ENCODE assay signal across 25 cellular contexts in genomic region chr9:107224252-107224651, GRCh38. TPM values are rescaled to one million over a fixed set of nuclear protein-coding genes. Genes with fewer than 3 reads are reported as not detected.
DNase-seq lines count a peak whose midpoint lies in the region; ATAC-seq, FAIRE-seq and TF ChIP-seq lines count a peak whose summit lies in the region.
"Had no signal": no experiment of that assay in that cellular context is flagged by ENCODE, and none has a peak within 500 bp of the region (broad histone marks: within the 10 kb centered on the region; RNA-seq: fewer than 3 reads in every experiment).

No MANE protein-coding gene starts in this region.

- no peaks in the 10 kb centered on the region for H3K9me3 Mint-ChIP-seq in activated CD8-positive, alpha-beta memory T cell treated with anti-CD3 and anti-CD28 coated beads, Interleukin-2, amount 10 ng/mL, durations not matched to agents 7 days and 5 days (ENCODE audit: low read depth)
- H3K9me3 Mint-ChIP-seq: CD8-positive, alpha-beta T cell had no signal

- no peaks in the 10 kb centered on the region for H3K9me2 ChIP-seq in SK-N-SH

- no peak for ATAC-seq in SK-N-SH treated with all-trans-retinoic acid at 6 μM for 48 hours
- ATAC-seq in activated CD8-positive, alpha-beta memory T cell treated with anti-CD3 and anti-CD28 coated beads, Interleukin-2, amount 10 ng/mL, durations not matched to agents 7 days and 5 days: no peak
- ATAC-seq: CD8-positive, alpha-beta T cell; Right ventricle myocardium inferior had no signal

- POLR2A ChIA-PET in SK-N-SH (lab: Yijun Ruan, JAX): no interaction called here

- no peaks in the 10 kb centered on the region for H3K36me3 ChIP-seq in SK-N-SH (replicated peaks in 1 of 2; ENCODE audit: control insufficient read depth in 1 of 2, insufficient read depth in 2 of 2, low read length in 1 of 2)
- H3K36me3 ChIP-seq: BLaER1 treated with 17β-estradiol and CSF1 and Interleukin-3, amounts not matched to agents 10 nM and 100 nM; SJCRH30 had no signal

- H3K9me3 ChIP-seq in SK-N-SH: no peaks in the 10 kb centered on the region
- H3K9me3 ChIP-seq: BLaER1 treated with 17β-estradiol and CSF1 and Interleukin-3, amounts not matched to agents 10 nM and 100 nM; Caco-2; SJCRH30 had no signal

- TF ChIP-seq RAD21 in SK-N-SH (IDR thresholded peaks at IDR 0.05; ENCODE audit: low read length): no peak

- no peak overlapping the region for H3K27ac Mint-ChIP-seq in activated CD8-positive, alpha-beta memory T cell treated with anti-CD3 and anti-CD28 coated beads, Interleukin-2, amount 10 ng/mL, durations not matched to agents 7 days and 5 days
- H3K27ac Mint-ChIP-seq: CD8-positive, alpha-beta T cell had no signal

- H3K36me3 Mint-ChIP-seq in activated CD8-positive, alpha-beta memory T cell treated with anti-CD3 and anti-CD28 coated beads, Interleukin-2, amount 10 ng/mL, durations not matched to agents 7 days and 5 days: no peaks in the 10 kb centered on the region
- H3K36me3 Mint-ChIP-seq: CD8-positive, alpha-beta T cell had no signal

- H3K27ac ChIP-seq in SK-N-SH (ENCODE audit: low read depth in 2 of 2, low read length in 1 of 2) (no peak overlapping the region), VCaP (peak overlapping the region; percentile 40)
- H3K27ac ChIP-seq: BLaER1 treated with 17β-estradiol and CSF1 and Interleukin-3, amounts not matched to agents 10 nM and 100 nM; PC-9; SJCRH30 had no signal

- no peaks in the 10 kb centered on the region for H3K4me1 Mint-ChIP-seq in activated CD8-positive, alpha-beta memory T cell treated with anti-CD3 and anti-CD28 coated beads, Interleukin-2, amount 10 ng/mL, durations not matched to agents 7 days and 5 days

- peaks cover 37% of the 10 kb centered on the region for H3K27me3 Mint-ChIP-seq in activated CD8-positive, alpha-beta memory T cell treated with anti-CD3 and anti-CD28 coated beads, Interleukin-2, amount 10 ng/mL, durations not matched to agents 7 days and 5 days

- no peaks in the 10 kb centered on the region; the same call in 1 of the 2 replicates for H3K27me3 ChIP-seq in SK-N-SH (ENCODE audit: insufficient read depth)
- H3K27me3 ChIP-seq: BLaER1 treated with 17β-estradiol and CSF1 and Interleukin-3, amounts not matched to agents 10 nM and 100 nM; SJCRH30 had no signal

- H3K4me1 ChIP-seq in SK-N-SH (ENCODE audit: control insufficient read depth in 1 of 2, insufficient read depth in 2 of 2, low read depth in 1 of 2, low read length in 1 of 2): peaks cover 0 to 5% of the 10 kb centered on the region in 2 experiments; a peak in 2 of 4 replicates

- TF ChIP-seq EP300 in SK-N-SH (IDR thresholded peaks at IDR 0.05; ENCODE audit: borderline replicate concordance in 1 of 2, low read depth in 1 of 2, low read length in 1 of 2): no peak

- CTCF ChIA-PET in SK-N-SH (lab: Yijun Ruan, JAX): no interaction called here
- CTCF ChIA-PET in activated CD8-positive, alpha-beta memory T cell treated with anti-CD3 and anti-CD28 coated beads, Interleukin-2, amount 10 ng/mL, durations not matched to agents 7 days and 5 days (lab: Charles Lee): no interaction called here

- no peaks in the 10 kb centered on the region for H3F3A ChIP-seq in SK-N-SH (replicated peaks; ENCODE audit: insufficient read depth)

- no peaks in the 10 kb centered on the region for H3K79me2 ChIP-seq in SK-N-SH (ENCODE audit: insufficient read depth)

- no peak overlapping the region for H3K4me3 Mint-ChIP-seq in activated CD8-positive, alpha-beta memory T cell treated with anti-CD3 and anti-CD28 coated beads, Interleukin-2, amount 10 ng/mL, durations not matched to agents 7 days and 5 days
- H3K4me3 Mint-ChIP-seq: CD8-positive, alpha-beta T cell had no signal

- H3K9ac ChIP-seq in SK-N-SH: no peak overlapping the region
- H3K9ac ChIP-seq: BLaER1 treated with 17β-estradiol and CSF1 and Interleukin-3, amounts not matched to agents 10 nM and 100 nM had no signal

- H4K20me1 ChIP-seq in SK-N-SH (ENCODE audit: insufficient read depth): no peaks in the 10 kb centered on the region
- H4K20me1 ChIP-seq: BLaER1 treated with 17β-estradiol and CSF1 and Interleukin-3, amounts not matched to agents 10 nM and 100 nM had no signal

- peak; percentile 17 for DNase-seq in SK-N-SH
- peak; percentile 48 for DNase-seq in NCI-H748 (lab: John Stamatoyannopoulos, UW; ENCODE audit: unreplicated experiment)
- no peak for DNase-seq in GM12891 (ENCODE audit: insufficient read length, low spot score)
- no peak for DNase-seq in cerebellar nuclear complex (lab: John Stamatoyannopoulos, UW)
- DNase-seq in activated CD8-positive, alpha-beta memory T cell treated with anti-CD3 and anti-CD28 coated beads, Interleukin-2, amount 10 ng/mL, durations not matched to agents 7 days and 5 days: no peak
- DNase-seq: Caco-2; CD8-positive, alpha-beta T cell; DMS79 treated with DMSO at 0.1 percent for 48 hours; IMR-90; KG1; NCI-H1048; NCI-H1417 treated with DMSO at 0.1 percent for 48 hours; NCI-H187 treated with DMSO at 0.1 percent for 48 hours; NCI-H446 treated with DMSO at 0.1 percent for 48 hours; NCI-H526; NK-92 treated with Interleukin-12 subunit alpha and Interleukin-12 subunit beta, amount 100 ng/mL, for 24 hours; PC-9; SJCRH30; T-helper 1 cell had no signal

- TF ChIP-seq POLR2A in GM12891 (IDR thresholded peaks at IDR 0.05; ENCODE audit: low read depth, low read length): no peak

- H2AFZ ChIP-seq in SK-N-SH (ENCODE audit: low read depth): 0 out of 2 replicates have a peak overlapping the region, but pooled peaks have one; percentile 50
- H2AFZ ChIP-seq: PC-9 had no signal

- H3K4me2 ChIP-seq in SK-N-SH: no peak overlapping the region
- H3K4me2 ChIP-seq: BLaER1 treated with 17β-estradiol and CSF1 and Interleukin-3, amounts not matched to agents 10 nM and 100 nM; PC-9 had no signal

- no peak overlapping the region for H3K4me3 ChIP-seq in SK-N-SH (ENCODE audit: low read depth in 2 of 2, low read length in 1 of 2)
- H3K4me3 ChIP-seq: BLaER1 treated with 17β-estradiol and CSF1 and Interleukin-3, amounts not matched to agents 10 nM and 100 nM; PC-9; SJCRH30 had no signal

- 22% methylated on average over 2 of the region's 2 CpGs for whole genome bisulfite sequencing in SK-N-SH (ENCODE audit: low lambda C conversion rate)

- TF ChIP-seq CTCF in SK-N-SH (IDR thresholded peaks at IDR 0.05): no peak
- no peak for TF ChIP-seq CTCF in VCaP (conservative IDR thresholded peaks at IDR 0.05)

- no peak for FAIRE-seq in GM12891 (lab: Jason Lieb, UNC)
- FAIRE-seq: A204.1, GM19239 had no signal

TF ChIP-seq in SK-N-SH, 30 proteins besides CTCF, POLR2A, EP300 and RAD21:
- TF ChIP-seq GATA2 (CRISPR knock-in tag; IDR thresholded peaks at IDR 0.05) (peak; percentile 57), NRF1 (IDR thresholded peaks at IDR 0.05; ENCODE audit: low read depth, low read length) (no peak)

TF ChIP-seq in SK-N-SH treated with all-trans-retinoic acid at 6 μM for 48 hours, 23 proteins besides CTCF, POLR2A, EP300 and RAD21 (continues in another document):
- TF ChIP-seq SNAI2 (CRISPR knock-in tag; IDR thresholded peaks at IDR 0.05) (no peak), CSDC2 (CRISPR knock-in tag; IDR thresholded peaks at IDR 0.05) (no peak), BACH2 (CRISPR knock-in tag; IDR thresholded peaks at IDR 0.05; ENCODE audit: borderline replicate concordance) (no peak), PPARA (CRISPR knock-in tag; IDR thresholded peaks at IDR 0.05; ENCODE audit: borderline replicate concordance) (no peak), POU6F1 (CRISPR knock-in tag; IDR thresholded peaks at IDR 0.05; ENCODE audit: borderline replicate concordance, low read depth) (no peak)

TF ChIP-seq in GM12891, 5 proteins besides CTCF, POLR2A, EP300 and RAD21:
- TF ChIP-seq PAX5 (IDR thresholded peaks at IDR 0.05; ENCODE audit: insufficient read depth, low read length, severe bottlenecking): no peak
- no peak for TF ChIP-seq SPI1 (IDR thresholded peaks at IDR 0.05; ENCODE audit: low read depth, low read length)
- no peak for TF ChIP-seq POLR2AphosphoS5 (IDR thresholded peaks at IDR 0.05; ENCODE audit: low read depth, low read length)
- no peak for TF ChIP-seq POU2F2 (IDR thresholded peaks at IDR 0.05; ENCODE audit: low read depth, low read length)
- no peak for TF ChIP-seq TAF1 (IDR thresholded peaks at IDR 0.05; ENCODE audit: low read depth, low read length)

RNA-seq across cellular contexts. Expression of gene RAD23B, which starts 58.8 kb away (rescaled TPM):
- polyA plus RNA-seq in SK-N-SH (2012; rRNA removed): 62.9 and 80.7 TPM in 2 replicates
- 83.6 and 90.2 TPM in 2 replicates for polyA plus RNA-seq in SK-N-SH (2012; cell fraction: cytosol; rRNA removed)
- 22.5 and 50.3 TPM in 2 replicates for polyA plus RNA-seq in SK-N-SH (2012; cell fraction: nucleus; rRNA removed)
- 48.3 TPM for polyA plus RNA-seq in GM12891 (2012; ENCODE audit: low read depth, missing spikeins)
- total RNA-seq in activated CD8-positive, alpha-beta memory T cell treated with anti-CD3 and anti-CD28 coated beads, Interleukin-2, amount 10 ng/mL, durations not matched to agents 7 days and 5 days: 100 to 1,000 TPM in 1 of 2 experiments, 10 to 100 TPM in 1; 98.7 to 109 TPM

Comparison
In these comparisons a context has a peak if more than half of its experiments do, and no peak if none do; other contexts are left out.
1. DNase-seq: peak in SK-N-SH (single experiment) and NCI-H748 (single experiment); none in GM12891 (single experiment), cerebellar nuclear complex (0 of 2) and activated CD8-positive, alpha-beta memory T cell treated with anti-CD3 and anti-CD28 coated beads, Interleukin-2, amount 10 ng/mL, durations not matched to agents 7 days and 5 days (single experiment).